1 cellular context compared by ENCODE assay signal in the genomic region with DNA sequence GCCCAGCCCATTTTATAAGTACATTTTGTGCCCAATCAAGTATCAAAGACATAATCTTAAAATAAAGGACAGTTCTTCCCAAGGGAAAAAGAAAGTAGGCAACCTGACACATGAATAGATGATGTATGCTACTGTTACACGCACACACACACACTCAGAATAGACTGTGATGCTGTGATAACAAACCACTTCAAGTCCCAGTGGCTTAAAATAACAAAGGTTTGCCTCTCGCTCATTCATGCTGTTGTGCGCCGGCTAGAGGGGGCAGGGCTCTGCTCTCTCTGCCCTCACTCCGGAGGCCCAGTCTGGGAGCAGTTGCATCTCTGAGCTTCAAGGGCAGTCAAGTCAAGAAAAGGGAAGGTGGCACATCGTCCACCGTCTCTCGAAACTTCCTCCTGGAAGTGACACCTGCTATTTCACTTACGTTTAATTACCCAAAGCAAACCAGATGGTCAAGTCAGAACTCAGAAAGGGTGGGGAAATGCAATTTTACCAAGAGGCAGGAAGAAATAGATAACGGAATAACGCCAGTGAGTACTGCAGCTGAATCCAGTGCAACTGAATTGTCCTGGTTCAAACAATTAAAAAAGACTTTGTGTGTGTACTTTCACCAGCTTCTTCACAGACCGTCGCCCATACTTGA.
A peak's percentile ranks its signal among the peaks of the same experiment; 100 is the strongest.
TF ChIP-seq lines count a peak whose summit lies in the region.

No MANE protein-coding gene starts in this region.

TF ChIP-seq in K562, 482 proteins besides CTCF, POLR2A, EP300 and RAD21 (continued from another document):
- TF ChIP-seq, protein P1, sequence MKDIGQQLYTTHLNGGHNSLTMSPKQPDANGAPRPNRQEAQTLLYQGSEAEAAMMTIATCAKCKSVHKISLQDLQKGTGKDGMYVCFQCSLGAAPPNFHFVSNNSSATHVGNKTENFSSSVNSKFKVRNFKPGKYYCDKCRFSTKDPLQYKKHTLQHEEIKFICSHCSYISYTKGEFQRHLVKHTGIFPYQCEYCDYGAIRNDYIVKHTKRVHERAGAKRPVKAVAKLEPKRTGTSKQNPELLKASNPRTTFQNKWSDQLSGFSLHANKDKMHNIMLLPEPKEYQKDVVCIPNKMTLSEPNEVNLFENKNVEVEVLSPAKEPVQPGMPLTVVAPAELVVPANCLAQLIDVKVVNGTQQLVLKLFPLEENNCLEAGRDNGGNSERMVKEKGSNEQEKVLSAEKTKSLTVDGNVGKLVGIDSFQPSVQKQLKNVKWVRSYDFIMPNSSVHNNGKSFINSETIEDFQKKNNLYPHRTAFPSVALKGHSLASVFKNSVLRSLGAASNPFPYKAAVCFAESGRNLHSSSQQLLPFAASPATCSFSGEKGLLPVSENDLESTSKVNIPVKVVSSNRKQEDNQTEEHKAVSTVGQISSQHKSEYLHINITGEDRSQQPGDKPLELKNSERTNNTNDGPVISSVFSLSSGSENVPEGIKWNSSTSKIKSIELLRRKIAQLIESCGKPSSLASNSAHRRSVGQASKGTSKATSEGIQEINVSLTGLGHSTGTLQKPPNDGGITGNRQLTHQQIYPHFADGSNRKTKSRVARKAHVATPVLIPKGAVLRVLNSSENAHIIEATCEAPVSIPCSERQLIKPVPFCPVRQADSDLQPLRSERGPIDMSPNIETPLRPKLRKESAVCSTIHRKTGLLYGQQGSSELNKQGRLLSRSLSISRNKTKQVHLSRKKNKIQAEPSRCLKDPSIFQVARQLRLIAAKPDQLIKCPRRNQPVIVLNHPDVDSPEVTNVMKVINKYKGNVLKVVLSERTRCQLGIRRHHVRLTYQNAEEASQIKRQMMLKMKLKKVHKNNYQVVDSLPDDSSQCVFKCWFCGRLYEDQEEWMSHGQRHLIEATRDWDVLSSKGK (CRISPR knock-in tag; IDR thresholded peaks at IDR 0.05), result no peak
- peak; percentile 62 for TF ChIP-seq CBFA2T2 (conservative IDR thresholded peaks at IDR 0.05)
- no peak for TF ChIP-seq HDAC3 (IDR thresholded peaks at IDR 0.05; ENCODE audit: borderline replicate concordance, partially characterized antibody)
- no peak for TF ChIP-seq CHCHD3 (CRISPR knock-in tag; IDR thresholded peaks at IDR 0.05)
- TF ChIP-seq, protein P2, sequence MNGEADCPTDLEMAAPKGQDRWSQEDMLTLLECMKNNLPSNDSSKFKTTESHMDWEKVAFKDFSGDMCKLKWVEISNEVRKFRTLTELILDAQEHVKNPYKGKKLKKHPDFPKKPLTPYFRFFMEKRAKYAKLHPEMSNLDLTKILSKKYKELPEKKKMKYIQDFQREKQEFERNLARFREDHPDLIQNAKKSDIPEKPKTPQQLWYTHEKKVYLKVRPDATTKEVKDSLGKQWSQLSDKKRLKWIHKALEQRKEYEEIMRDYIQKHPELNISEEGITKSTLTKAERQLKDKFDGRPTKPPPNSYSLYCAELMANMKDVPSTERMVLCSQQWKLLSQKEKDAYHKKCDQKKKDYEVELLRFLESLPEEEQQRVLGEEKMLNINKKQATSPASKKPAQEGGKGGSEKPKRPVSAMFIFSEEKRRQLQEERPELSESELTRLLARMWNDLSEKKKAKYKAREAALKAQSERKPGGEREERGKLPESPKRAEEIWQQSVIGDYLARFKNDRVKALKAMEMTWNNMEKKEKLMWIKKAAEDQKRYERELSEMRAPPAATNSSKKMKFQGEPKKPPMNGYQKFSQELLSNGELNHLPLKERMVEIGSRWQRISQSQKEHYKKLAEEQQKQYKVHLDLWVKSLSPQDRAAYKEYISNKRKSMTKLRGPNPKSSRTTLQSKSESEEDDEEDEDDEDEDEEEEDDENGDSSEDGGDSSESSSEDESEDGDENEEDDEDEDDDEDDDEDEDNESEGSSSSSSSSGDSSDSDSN (IDR thresholded peaks at IDR 0.05; ENCODE audit: borderline replicate concordance in 1 of 2, low read depth in 2 of 2, low read length in 2 of 2), result no peak
- no peak for TF ChIP-seq TCF7L2 (IDR thresholded peaks at IDR 0.05; ENCODE audit: low read depth, low read length)
- no peak for TF ChIP-seq ZKSCAN3 (CRISPR knock-in tag; IDR thresholded peaks at IDR 0.05)
- TF ChIP-seq, protein P3, sequence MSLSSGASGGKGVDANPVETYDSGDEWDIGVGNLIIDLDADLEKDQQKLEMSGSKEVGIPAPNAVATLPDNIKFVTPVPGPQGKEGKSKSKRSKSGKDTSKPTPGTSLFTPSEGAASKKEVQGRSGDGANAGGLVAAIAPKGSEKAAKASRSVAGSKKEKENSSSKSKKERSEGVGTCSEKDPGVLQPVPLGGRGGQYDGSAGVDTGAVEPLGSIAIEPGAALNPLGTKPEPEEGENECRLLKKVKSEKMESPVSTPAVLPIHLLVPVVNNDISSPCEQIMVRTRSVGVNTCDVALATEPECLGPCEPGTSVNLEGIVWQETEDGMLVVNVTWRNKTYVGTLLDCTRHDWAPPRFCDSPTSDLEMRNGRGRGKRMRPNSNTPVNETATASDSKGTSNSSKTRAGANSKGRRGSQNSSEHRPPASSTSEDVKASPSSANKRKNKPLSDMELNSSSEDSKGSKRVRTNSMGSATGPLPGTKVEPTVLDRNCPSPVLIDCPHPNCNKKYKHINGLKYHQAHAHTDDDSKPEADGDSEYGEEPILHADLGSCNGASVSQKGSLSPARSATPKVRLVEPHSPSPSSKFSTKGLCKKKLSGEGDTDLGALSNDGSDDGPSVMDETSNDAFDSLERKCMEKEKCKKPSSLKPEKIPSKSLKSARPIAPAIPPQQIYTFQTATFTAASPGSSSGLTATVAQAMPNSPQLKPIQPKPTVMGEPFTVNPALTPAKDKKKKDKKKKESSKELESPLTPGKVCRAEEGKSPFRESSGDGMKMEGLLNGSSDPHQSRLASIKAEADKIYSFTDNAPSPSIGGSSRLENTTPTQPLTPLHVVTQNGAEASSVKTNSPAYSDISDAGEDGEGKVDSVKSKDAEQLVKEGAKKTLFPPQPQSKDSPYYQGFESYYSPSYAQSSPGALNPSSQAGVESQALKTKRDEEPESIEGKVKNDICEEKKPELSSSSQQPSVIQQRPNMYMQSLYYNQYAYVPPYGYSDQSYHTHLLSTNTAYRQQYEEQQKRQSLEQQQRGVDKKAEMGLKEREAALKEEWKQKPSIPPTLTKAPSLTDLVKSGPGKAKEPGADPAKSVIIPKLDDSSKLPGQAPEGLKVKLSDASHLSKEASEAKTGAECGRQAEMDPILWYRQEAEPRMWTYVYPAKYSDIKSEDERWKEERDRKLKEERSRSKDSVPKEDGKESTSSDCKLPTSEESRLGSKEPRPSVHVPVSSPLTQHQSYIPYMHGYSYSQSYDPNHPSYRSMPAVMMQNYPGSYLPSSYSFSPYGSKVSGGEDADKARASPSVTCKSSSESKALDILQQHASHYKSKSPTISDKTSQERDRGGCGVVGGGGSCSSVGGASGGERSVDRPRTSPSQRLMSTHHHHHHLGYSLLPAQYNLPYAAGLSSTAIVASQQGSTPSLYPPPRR (CRISPR knock-in tag; IDR thresholded peaks at IDR 0.05; ENCODE audit: borderline replicate concordance), result no peak
- TF ChIP-seq ZFPM2 (CRISPR knock-in tag; IDR thresholded peaks at IDR 0.05), result 0 out of 2 replicates have a peak, but pooled peaks have one; percentile 19
- TF ChIP-seq, protein P4, sequence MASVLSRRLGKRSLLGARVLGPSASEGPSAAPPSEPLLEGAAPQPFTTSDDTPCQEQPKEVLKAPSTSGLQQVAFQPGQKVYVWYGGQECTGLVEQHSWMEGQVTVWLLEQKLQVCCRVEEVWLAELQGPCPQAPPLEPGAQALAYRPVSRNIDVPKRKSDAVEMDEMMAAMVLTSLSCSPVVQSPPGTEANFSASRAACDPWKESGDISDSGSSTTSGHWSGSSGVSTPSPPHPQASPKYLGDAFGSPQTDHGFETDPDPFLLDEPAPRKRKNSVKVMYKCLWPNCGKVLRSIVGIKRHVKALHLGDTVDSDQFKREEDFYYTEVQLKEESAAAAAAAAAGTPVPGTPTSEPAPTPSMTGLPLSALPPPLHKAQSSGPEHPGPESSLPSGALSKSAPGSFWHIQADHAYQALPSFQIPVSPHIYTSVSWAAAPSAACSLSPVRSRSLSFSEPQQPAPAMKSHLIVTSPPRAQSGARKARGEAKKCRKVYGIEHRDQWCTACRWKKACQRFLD (CRISPR knock-in tag; IDR thresholded peaks at IDR 0.05), result no peak
- TF ChIP-seq MAFK (IDR thresholded peaks at IDR 0.05; ENCODE audit: low read length), result no peak
- TF ChIP-seq, protein P5, sequence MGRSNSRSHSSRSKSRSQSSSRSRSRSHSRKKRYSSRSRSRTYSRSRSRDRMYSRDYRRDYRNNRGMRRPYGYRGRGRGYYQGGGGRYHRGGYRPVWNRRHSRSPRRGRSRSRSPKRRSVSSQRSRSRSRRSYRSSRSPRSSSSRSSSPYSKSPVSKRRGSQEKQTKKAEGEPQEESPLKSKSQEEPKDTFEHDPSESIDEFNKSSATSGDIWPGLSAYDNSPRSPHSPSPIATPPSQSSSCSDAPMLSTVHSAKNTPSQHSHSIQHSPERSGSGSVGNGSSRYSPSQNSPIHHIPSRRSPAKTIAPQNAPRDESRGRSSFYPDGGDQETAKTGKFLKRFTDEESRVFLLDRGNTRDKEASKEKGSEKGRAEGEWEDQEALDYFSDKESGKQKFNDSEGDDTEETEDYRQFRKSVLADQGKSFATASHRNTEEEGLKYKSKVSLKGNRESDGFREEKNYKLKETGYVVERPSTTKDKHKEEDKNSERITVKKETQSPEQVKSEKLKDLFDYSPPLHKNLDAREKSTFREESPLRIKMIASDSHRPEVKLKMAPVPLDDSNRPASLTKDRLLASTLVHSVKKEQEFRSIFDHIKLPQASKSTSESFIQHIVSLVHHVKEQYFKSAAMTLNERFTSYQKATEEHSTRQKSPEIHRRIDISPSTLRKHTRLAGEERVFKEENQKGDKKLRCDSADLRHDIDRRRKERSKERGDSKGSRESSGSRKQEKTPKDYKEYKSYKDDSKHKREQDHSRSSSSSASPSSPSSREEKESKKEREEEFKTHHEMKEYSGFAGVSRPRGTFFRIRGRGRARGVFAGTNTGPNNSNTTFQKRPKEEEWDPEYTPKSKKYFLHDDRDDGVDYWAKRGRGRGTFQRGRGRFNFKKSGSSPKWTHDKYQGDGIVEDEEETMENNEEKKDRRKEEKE (IDR thresholded peaks at IDR 0.05; ENCODE audit: borderline replicate concordance in 1 of 2, control insufficient read depth in 1 of 2, low read depth in 2 of 2, low read length in 1 of 2), result no peak
- no peak for TF ChIP-seq C11orf30 (IDR thresholded peaks at IDR 0.05; ENCODE audit: low read depth)
- TF ChIP-seq ZSCAN32 (CRISPR knock-in tag; IDR thresholded peaks at IDR 0.05), result no peak
- TF ChIP-seq MTA1 (IDR thresholded peaks at IDR 0.05; ENCODE audit: borderline replicate concordance), result no peak
